Comparison of ENCODE assay signal across 25 cellular contexts in the genomic region with DNA sequence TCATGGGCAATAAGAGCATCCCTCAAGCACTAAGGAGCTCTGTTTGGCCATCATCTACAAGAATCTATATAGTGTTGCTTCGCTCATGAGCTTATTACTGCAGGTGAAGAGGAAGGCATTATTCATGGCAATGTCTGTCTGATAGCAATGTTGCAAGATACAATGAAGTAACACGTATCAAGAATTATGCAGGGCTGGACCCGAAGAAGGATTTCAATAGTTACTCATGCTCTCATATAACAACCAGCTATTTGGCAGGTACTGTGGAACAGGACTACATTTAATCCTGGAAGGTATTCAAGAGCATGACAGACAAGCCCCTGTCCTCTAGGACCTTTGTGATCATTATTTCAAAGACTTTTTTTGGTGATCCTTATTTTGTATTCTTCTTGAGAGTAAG.
"Had no signal": no experiment of that assay in that cellular context is flagged by ENCODE, and none has a peak within 500 bp of the region (broad histone marks: within the 10 kb centered on the region; RNA-seq: fewer than 3 reads in every experiment).

No MANE protein-coding gene starts in this region.

- H3K4me1 Mint-ChIP-seq: activated CD4-positive, alpha-beta T cell treated with anti-CD3 and anti-CD28 coated beads, Interleukin-2, amount 10 ng/mL, durations not matched to agents 7 days and 5 days; activated naive CD8-positive, alpha-beta T cell treated with anti-CD3 and anti-CD28 coated beads, Interleukin-2, amount 10 ng/mL, durations not matched to agents 7 days and 5 days; central memory CD8-positive, alpha-beta T cell had no signal

- H3K4me2 ChIP-seq: SK-N-SH had no signal

- H3K4me3 Mint-ChIP-seq: activated CD4-positive, alpha-beta memory T cell treated with anti-CD3 and anti-CD28 coated beads for 36 hours; activated CD4-positive, alpha-beta T cell treated with anti-CD3 and anti-CD28 coated beads, Interleukin-2, amount 10 ng/mL, durations not matched to agents 7 days and 5 days; activated naive CD8-positive, alpha-beta T cell treated with anti-CD3 and anti-CD28 coated beads, Interleukin-2, amount 10 ng/mL, durations not matched to agents 7 days and 5 days; central memory CD8-positive, alpha-beta T cell had no signal

- H3K9ac ChIP-seq: SK-N-SH had no signal

- H3K27ac ChIP-seq: adrenal gland, SJCRH30, VCaP had no signal

- H3K27me3 ChIP-seq: adrenal gland, SJCRH30 had no signal

- H3K4me3 ChIP-seq: adrenal gland, SJCRH30 had no signal

- H3K36me3 Mint-ChIP-seq: activated CD4-positive, alpha-beta memory T cell treated with anti-CD3 and anti-CD28 coated beads for 36 hours; activated naive CD8-positive, alpha-beta T cell treated with anti-CD3 and anti-CD28 coated beads, Interleukin-2, amount 10 ng/mL, durations not matched to agents 7 days and 5 days had no signal

- H3K27ac Mint-ChIP-seq: activated CD4-positive, alpha-beta memory T cell treated with anti-CD3 and anti-CD28 coated beads for 36 hours; activated CD4-positive, alpha-beta T cell treated with anti-CD3 and anti-CD28 coated beads, Interleukin-2, amount 10 ng/mL, durations not matched to agents 7 days and 5 days; activated naive CD8-positive, alpha-beta T cell treated with anti-CD3 and anti-CD28 coated beads, Interleukin-2, amount 10 ng/mL, durations not matched to agents 7 days and 5 days had no signal

- H3K9me3 Mint-ChIP-seq: activated CD4-positive, alpha-beta memory T cell treated with anti-CD3 and anti-CD28 coated beads for 36 hours; activated CD4-positive, alpha-beta T cell treated with anti-CD3 and anti-CD28 coated beads, Interleukin-2, amount 10 ng/mL, durations not matched to agents 7 days and 5 days; activated naive CD8-positive, alpha-beta T cell treated with anti-CD3 and anti-CD28 coated beads, Interleukin-2, amount 10 ng/mL, durations not matched to agents 7 days and 5 days; central memory CD8-positive, alpha-beta T cell had no signal

- H3K36me3 ChIP-seq: adrenal gland, SJCRH30 had no signal

- DNase-seq: activated CD4-positive, alpha-beta memory T cell treated with anti-CD3 and anti-CD28 coated beads for 36 hours; activated CD4-positive, alpha-beta T cell treated with anti-CD3 and anti-CD28 coated beads, Interleukin-2, amount 10 ng/mL, durations not matched to agents 7 days and 5 days; activated CD4-positive, CD25-positive, alpha-beta regulatory T cell; activated CD8-positive, alpha-beta memory T cell treated with anti-CD3 and anti-CD28 coated beads, Interleukin-2, amount 50 U/mL, for 48 hours; activated naive CD4-positive, alpha-beta T cell treated with anti-CD3 and anti-CD28 coated beads, Interleukin-2, amount 50 U/mL, for 16 hours; activated naive CD8-positive, alpha-beta T cell treated with anti-CD3 and anti-CD28 coated beads, Interleukin-2, amount 10 ng/mL, durations not matched to agents 7 days and 5 days; activated T-cell treated with anti-CD3 and anti-CD28 coated beads, Interleukin-2, amount 50 U/mL, for 1 hour; adrenal gland; aorta; Kasumi-1; KBM-7; NCI-H1105; NCI-H1436; NCI-H1694 treated with DMSO at 0.1 percent for 48 hours; NCI-H2029 treated with DMSO at 0.1 percent for 48 hours; NCI-H345; NCI-H510A; NCI-H526 treated with DMSO at 0.1 percent for 48 hours; NCI-H82; Right ventricle myocardium superior; SJCRH30; SK-N-SH; T-helper 1 cell had no signal

- H3K9me3 ChIP-seq: adrenal gland, SJCRH30, SK-N-SH had no signal

- H3K4me1 ChIP-seq: adrenal gland, SJCRH30 had no signal
